Comparison of ENCODE assay signal across 1 cellular context in genomic region chr2:126696644-126697520, GRCh38.
TF ChIP-seq lines count a peak whose summit lies in the region.

No MANE protein-coding gene starts in this region.

TF ChIP-seq in H1, 55 proteins besides CTCF, POLR2A, EP300 and RAD21 (continued from another document):
- TF ChIP-seq EZH2 (IDR thresholded peaks at IDR 0.05; ENCODE audit: low read depth, low read length, severe bottlenecking) (no peak), ZNF274 (IDR thresholded peaks at IDR 0.05; ENCODE audit: borderline replicate concordance, extremely low read depth, low read length) (no peak), CHD2 (IDR thresholded peaks at IDR 0.05; ENCODE audit: low read length) (no peak)
